Comparison of ENCODE assay signal across 21 cellular contexts in genomic region chr2:70101174-70101573, GRCh38.
"Had no signal": no experiment of that assay in that cellular context is flagged by ENCODE, and none has a peak within 500 bp of the region (broad histone marks: within the 10 kb centered on the region; RNA-seq: fewer than 3 reads in every experiment).

No MANE protein-coding gene starts in this region.

- ATAC-seq: activated CD8-positive, alpha-beta T cell treated with anti-CD3 and anti-CD28 coated beads, Interleukin-2, amount 10 ng/mL, durations not matched to agents 7 days and 5 days; activated naive CD4-positive, alpha-beta T cell treated with anti-CD3 and anti-CD28 coated beads, Interleukin-2, amount 50 U/mL, for 72 hours had no signal

- DNase-seq: activated CD4-positive, alpha-beta T cell treated with anti-CD3 and anti-CD28 coated beads for 48 hours; activated CD4-positive, alpha-beta T cell treated with anti-CD3 and anti-CD28 coated beads, Interleukin-2, amount 50 U/mL, for 4 hours; activated CD4-positive, CD25-positive, alpha-beta regulatory T cell treated with anti-CD3 and anti-CD28 coated beads, Interleukin-2, amount 50 U/mL, for 72 hours; activated CD8-positive, alpha-beta memory T cell treated with anti-CD3 and anti-CD28 coated beads, Interleukin-2, amount 50 U/mL, for 48 hours; activated CD8-positive, alpha-beta T cell treated with anti-CD3 and anti-CD28 coated beads, Interleukin-2, amount 10 ng/mL, durations not matched to agents 7 days and 5 days; activated T-cell treated with anti-CD3 and anti-CD28 coated beads, Interleukin-2, amount 50 U/mL, for 1 hour; anterior cingulate cortex; KBM-7; NCI-H1048; NCI-H146; NCI-H187 treated with DMSO at 0.1 percent for 48 hours; NCI-H2081 treated with DMSO at 0.1 percent for 48 hours; NCI-H446; NCI-H524; Right ventricle myocardium superior; SJCRH30; SK-N-SH had no signal

- H3K9me3 ChIP-seq: adrenal gland, Peyer's patch, SJCRH30, SK-N-SH had no signal

- H3K9ac ChIP-seq: SK-N-SH had no signal

- H3K4me2 ChIP-seq: SK-N-SH had no signal

- H3K9me2 ChIP-seq: SK-N-SH had no signal

- H3K27ac ChIP-seq: adrenal gland, Peyer's patch, RWPE1, SJCRH30 had no signal

- H3K4me1 ChIP-seq: Peyer's patch had no signal

- H3K36me3 ChIP-seq: adrenal gland, Peyer's patch, SJCRH30 had no signal

- H3K27me3 ChIP-seq: adrenal gland, Peyer's patch, SJCRH30 had no signal

- H3K4me3 ChIP-seq: adrenal gland, Peyer's patch, SJCRH30 had no signal
